8 cellular contexts compared by ENCODE assay signal in genomic region chr14:99191663-99192621, GRCh38.
A peak's percentile ranks its signal among the peaks of the same experiment; 100 is the strongest.
DNase-seq lines count a peak whose midpoint lies in the region; ATAC-seq lines count a peak whose summit lies in the region.

No MANE protein-coding gene starts in this region.

- H3K36me3 Mint-ChIP-seq in T-helper 1 cell treated with Interleukin-12 subunit alpha and Interleukin-12 subunit beta and Interleukin-4 antibody, amounts not matched to agents 30 μg/mL and 1 μg/mL, for 36 hours (ENCODE audit: low read depth): peaks cover 32% of the 10 kb centered on the region

- no peak overlapping the region for H3K27ac ChIP-seq in duodenal mucosa (ENCODE audit: low read depth, low read length)

- DNase-seq in NCI-H2227 (lab: John Stamatoyannopoulos, UW; ENCODE audit: unreplicated experiment) (peak; percentile 3), NCI-H2227 treated with DMSO at 0.1 percent for 48 hours (lab: John Stamatoyannopoulos, UW) (no peak), myocyte (ENCODE audit: low read depth) (peak; percentile 11), islet precursor cell (no peak), GDM1 (lab: John Stamatoyannopoulos, UW) (no peak)

- H3K27ac Mint-ChIP-seq in T-helper 1 cell treated with Interleukin-12 subunit alpha and Interleukin-12 subunit beta and Interleukin-4 antibody, amounts not matched to agents 30 μg/mL and 1 μg/mL, for 36 hours: peak overlapping the region; percentile 87

- H3K4me1 Mint-ChIP-seq in T-helper 1 cell treated with Interleukin-12 subunit alpha and Interleukin-12 subunit beta and Interleukin-4 antibody, amounts not matched to agents 30 μg/mL and 1 μg/mL, for 36 hours (ENCODE audit: low read depth): peaks cover 88% of the 10 kb centered on the region

- peak overlapping the region in 1 of 2 donors; percentile 30 for H3K9ac ChIP-seq in duodenal mucosa (ENCODE audit: low read depth in 1 of 2, low read length in 2 of 2)

- peak overlapping the region; percentile 88 for H3K4me3 Mint-ChIP-seq in T-helper 1 cell treated with Interleukin-12 subunit alpha and Interleukin-12 subunit beta and Interleukin-4 antibody, amounts not matched to agents 30 μg/mL and 1 μg/mL, for 36 hours

- peak overlapping the region; percentile 53 to 54 for H3K4me3 ChIP-seq in duodenal mucosa (ENCODE audit: low read depth in 1 of 2, low read length in 2 of 2)

- H3K27me3 ChIP-seq in duodenal mucosa (ENCODE audit: control insufficient read depth in 1 of 2, insufficient read depth in 2 of 2, low read length in 2 of 2): no peaks in the 10 kb centered on the region

- peaks cover 24% of the 10 kb centered on the region in 2 donors for H3K4me1 ChIP-seq in duodenal mucosa (ENCODE audit: control insufficient read depth in 1 of 2, insufficient read depth in 2 of 2, low read length in 2 of 2)

- no peak for ATAC-seq in HG03280 (IDR thresholded peaks at IDR 0.05; ENCODE audit: unreplicated experiment)

- H3K9me3 ChIP-seq in duodenal mucosa (ENCODE audit: control insufficient read depth in 1 of 2, low read length in 2 of 2): no peaks in the 10 kb centered on the region

- H3K36me3 ChIP-seq in duodenal mucosa (ENCODE audit: control insufficient read depth in 1 of 2, insufficient read depth in 2 of 2, low read length in 2 of 2): no peaks in the 10 kb centered on the region

- no peaks in the 10 kb centered on the region for H3K9me3 Mint-ChIP-seq in T-helper 1 cell treated with Interleukin-12 subunit alpha and Interleukin-12 subunit beta and Interleukin-4 antibody, amounts not matched to agents 30 μg/mL and 1 μg/mL, for 36 hours

- H3K27me3 Mint-ChIP-seq in T-helper 1 cell treated with Interleukin-12 subunit alpha and Interleukin-12 subunit beta and Interleukin-4 antibody, amounts not matched to agents 30 μg/mL and 1 μg/mL, for 36 hours (ENCODE audit: low read depth): no peaks in the 10 kb centered on the region

Comparison
In these comparisons a context has a peak if more than half of its experiments do, and no peak if none do; other contexts are left out.
1. DNase-seq: peak in NCI-H2227 (single experiment) and myocyte (single experiment); none in NCI-H2227 treated with DMSO at 0.1 percent for 48 hours (single experiment), islet precursor cell (single experiment) and GDM1 (single experiment).